In the genomic region with DNA sequence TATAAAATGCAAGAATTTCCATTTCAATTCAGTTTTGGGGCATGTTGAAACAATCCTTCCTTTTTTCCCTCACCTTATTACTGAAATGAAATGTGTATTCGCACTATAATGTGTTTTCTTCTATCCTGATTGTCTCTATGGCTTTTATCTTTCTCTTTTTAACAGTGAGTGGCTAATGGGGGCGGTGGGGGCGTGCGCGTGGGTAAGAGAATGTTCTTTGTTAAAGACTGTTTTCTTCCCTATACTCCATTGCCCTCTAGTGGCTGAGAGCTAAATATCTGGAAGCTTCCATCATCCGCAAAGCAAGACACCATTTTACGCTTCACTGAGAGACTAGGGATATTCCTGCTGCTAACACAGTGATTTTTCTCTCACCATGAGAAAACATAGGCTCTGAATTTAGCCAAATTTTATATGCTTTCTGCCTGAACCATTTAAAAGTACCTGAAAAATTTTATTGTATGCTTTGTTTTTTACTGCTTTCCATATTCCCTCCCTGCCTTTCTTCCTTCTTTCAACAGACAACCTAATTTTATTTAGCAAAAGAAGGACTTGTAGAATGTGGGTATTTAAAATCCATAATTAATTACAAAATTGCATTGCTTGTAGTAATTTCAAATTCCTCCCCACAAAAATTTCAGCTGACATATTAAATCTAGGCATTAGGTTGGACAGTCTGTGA, we compare ENCODE assay signal across 1 cellular context.
TF ChIP-seq lines count a peak whose summit lies in the region.

No MANE protein-coding gene starts in this region.

TF ChIP-seq in liver, 16 proteins besides CTCF, POLR2A, EP300 and RAD21 (continued from another document):
- TF ChIP-seq REST (IDR thresholded peaks at IDR 0.05) (peak; percentile 31), RXRA (IDR thresholded peaks at IDR 0.05) (no peak), HNF4G (IDR thresholded peaks at IDR 0.05) (no peak), ATF3 (IDR thresholded peaks at IDR 0.05) (no peak), JUND (IDR thresholded peaks at IDR 0.05) (no peak), FOXA2 (IDR thresholded peaks at IDR 0.05) (no peak), YY1 (IDR thresholded peaks at IDR 0.05) (peak; percentile 86), EGR1 (IDR thresholded peaks at IDR 0.05; ENCODE audit: low read depth in 2 of 2) (peak in 1 of 2 donors; percentile 32), FOXA1 (IDR thresholded peaks at IDR 0.05) (no peak)
TF ChIP-seq in liver: peak in this region for 3.
